In the genomic region with DNA sequence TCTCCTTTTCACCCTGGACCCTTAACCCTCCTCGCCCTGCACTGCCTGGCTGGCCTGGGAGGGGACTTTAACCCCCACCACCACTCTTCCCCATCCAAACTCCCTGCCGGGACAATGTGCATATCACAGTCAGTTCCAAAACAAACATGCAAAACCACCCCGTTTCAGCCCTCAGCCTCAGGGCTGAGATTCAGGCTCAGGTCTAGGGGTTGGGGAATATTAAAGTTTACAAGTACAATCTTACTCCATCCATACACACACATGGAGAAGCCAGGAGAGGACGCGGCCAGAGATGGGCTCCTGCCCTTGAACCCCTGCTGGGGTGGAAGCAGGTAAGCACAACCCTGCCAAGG, we compare ENCODE assay signal across 10 cellular contexts. TPM values are rescaled to one million over a fixed set of nuclear protein-coding genes. Genes with fewer than 3 reads are reported as not detected.
DNase-seq lines count a peak whose midpoint lies in the region; TF ChIP-seq lines count a peak whose summit lies in the region.
"Had no signal": no experiment of that assay in that cellular context is flagged by ENCODE, and none has a peak within 500 bp of the region (broad histone marks: within the 10 kb centered on the region; RNA-seq: fewer than 3 reads in every experiment).

No MANE protein-coding gene starts in this region.

- DNase-seq in M059J (ENCODE audit: low read depth): peak; percentile 55
- no peak for DNase-seq in esophagus muscularis mucosa (ENCODE audit: extremely low spot score)
- peak; percentile 50 for DNase-seq in medulla oblongata (ENCODE audit: extremely low spot score)
- DNase-seq in testis: no peak
- DNase-seq in activated T-helper 2 cell treated with anti-CD3 and anti-CD28 coated beads, Interferon-gamma antibody, Interleukin-2, Interleukin-4, amounts not matched to agents 10 μg/mL and 5 μg/mL and 100 μg/mL, durations not matched to agents 14 hours and 24 hours and 36 hours (ENCODE audit: low spot score): no peak
- DNase-seq in Karpas-422: no peak
- no peak for DNase-seq in activated T-cell treated with anti-CD3 and anti-CD28 coated beads, Interleukin-2, amount 50 U/mL, for 48 hours
- no peak for DNase-seq in NCI-H2171 treated with DMSO at 0.1 percent for 48 hours (lab: John Stamatoyannopoulos, UW)
- DNase-seq: effector memory CD8-positive, alpha-beta T cell; NCI-H2081 treated with DMSO at 0.1 percent for 48 hours had no signal

- intact Hi-C loops in esophagus muscularis mucosa (cut with DNase I) (no loop called here), testis (cut with DNase I; ENCODE audit: low total_unique reads) (no loop called here)
- intact Hi-C loops in activated T-helper 2 cell treated with anti-CD3 and anti-CD28 coated beads, Interferon-gamma antibody, Interleukin-2, Interleukin-4, amounts not matched to agents 10 μg/mL and 5 μg/mL and 100 μg/mL, durations not matched to agents 14 hours and 24 hours and 36 hours (cut with micrococcal nuclease): no loop called here

- no peak overlapping the region for H3K4me3 Mint-ChIP-seq in activated T-helper 2 cell treated with anti-CD3 and anti-CD28 coated beads, Interferon-gamma antibody, Interleukin-2, Interleukin-4, amounts not matched to agents 10 μg/mL and 5 μg/mL and 100 μg/mL, durations not matched to agents 14 hours and 24 hours and 36 hours (ENCODE audit: low read depth)
- H3K4me3 Mint-ChIP-seq: effector memory CD8-positive, alpha-beta T cell had no signal

- H3K27ac Mint-ChIP-seq in activated T-helper 2 cell treated with anti-CD3 and anti-CD28 coated beads, Interferon-gamma antibody, Interleukin-2, Interleukin-4, amounts not matched to agents 10 μg/mL and 5 μg/mL and 100 μg/mL, durations not matched to agents 14 hours and 24 hours and 36 hours: no peak overlapping the region
- H3K27ac Mint-ChIP-seq: effector memory CD8-positive, alpha-beta T cell had no signal

- H3K79me2 ChIP-seq in Karpas-422 (ENCODE audit: low read length): no peaks in the 10 kb centered on the region

- H4K20me1 ChIP-seq in Karpas-422 (ENCODE audit: insufficient read depth, low read depth, low read length): no peaks in the 10 kb centered on the region

- H3K27ac ChIP-seq in esophagus muscularis mucosa (replicated peaks in 1 of 4) (peak overlapping the region; percentile 84 to 89 (median 86)), testis (peak overlapping the region; percentile 82 to 89), Karpas-422 (ENCODE audit: low read length) (no peak overlapping the region)

- no peak for TF ChIP-seq EP300 in esophagus muscularis mucosa (IDR thresholded peaks at IDR 0.05)

- H3K4me2 ChIP-seq in Karpas-422 (ENCODE audit: low read depth, low read length, poor library complexity, severe bottlenecking): no peak overlapping the region

- TF ChIP-seq CTCF in esophagus muscularis mucosa (IDR thresholded peaks at IDR 0.05) (no peak), testis (IDR thresholded peaks at IDR 0.05) (no peak)

- no peaks in the 10 kb centered on the region for H3K36me3 Mint-ChIP-seq in activated T-helper 2 cell treated with anti-CD3 and anti-CD28 coated beads, Interferon-gamma antibody, Interleukin-2, Interleukin-4, amounts not matched to agents 10 μg/mL and 5 μg/mL and 100 μg/mL, durations not matched to agents 14 hours and 24 hours and 36 hours (ENCODE audit: low read depth)

- no peaks in the 10 kb centered on the region for H3K9me2 ChIP-seq in Karpas-422 (replicated peaks; ENCODE audit: insufficient read depth, low read length)

- H3K4me1 ChIP-seq in esophagus muscularis mucosa (peaks cover 0 to 43% (median 34%) of the 10 kb centered on the region in 4 donors), testis (peaks cover 9% of the 10 kb centered on the region), Karpas-422 (ENCODE audit: low read length) (no peaks in the 10 kb centered on the region)

- H3K36me3 ChIP-seq in esophagus muscularis mucosa (no peaks in the 10 kb centered on the region), testis (ENCODE audit: low read depth, missing control alignments) (no peaks in the 10 kb centered on the region), Karpas-422 (ENCODE audit: insufficient read depth, low read length) (no peaks in the 10 kb centered on the region)

- TF ChIP-seq POLR2A in esophagus muscularis mucosa (IDR thresholded peaks at IDR 0.05; ENCODE audit: low read depth) (no peak), testis (IDR thresholded peaks at IDR 0.05) (no peak)

- H2AFZ ChIP-seq in Karpas-422 (ENCODE audit: low read length): no peak overlapping the region

- WGBS in esophagus muscularis mucosa: 34% methylated on average over 4 of the region's 5 CpGs
- WGBS in testis, 2 donors: 2 to 8% methylated on average over 5 of the region's 5 CpGs

- no peaks in the 10 kb centered on the region for H3K9me3 Mint-ChIP-seq in activated T-helper 2 cell treated with anti-CD3 and anti-CD28 coated beads, Interferon-gamma antibody, Interleukin-2, Interleukin-4, amounts not matched to agents 10 μg/mL and 5 μg/mL and 100 μg/mL, durations not matched to agents 14 hours and 24 hours and 36 hours
- H3K9me3 Mint-ChIP-seq: effector memory CD8-positive, alpha-beta T cell had no signal

- H3K4me3 ChIP-seq in esophagus muscularis mucosa: peak overlapping the region; percentile 59 to 62 (median 61)
- peak overlapping the region; percentile 54 to 68 for H3K4me3 ChIP-seq in testis
- no peak overlapping the region for H3K4me3 ChIP-seq in Karpas-422 (ENCODE audit: low read length)

- no peaks in the 10 kb centered on the region for H3K4me1 Mint-ChIP-seq in activated T-helper 2 cell treated with anti-CD3 and anti-CD28 coated beads, Interferon-gamma antibody, Interleukin-2, Interleukin-4, amounts not matched to agents 10 μg/mL and 5 μg/mL and 100 μg/mL, durations not matched to agents 14 hours and 24 hours and 36 hours (ENCODE audit: low read depth)

- peaks cover 36% of the 10 kb centered on the region for H3K27me3 Mint-ChIP-seq in activated T-helper 2 cell treated with anti-CD3 and anti-CD28 coated beads, Interferon-gamma antibody, Interleukin-2, Interleukin-4, amounts not matched to agents 10 μg/mL and 5 μg/mL and 100 μg/mL, durations not matched to agents 14 hours and 24 hours and 36 hours (ENCODE audit: low read depth)

- no peak overlapping the region for H3K9ac ChIP-seq in Karpas-422 (ENCODE audit: low read length)

- H3K9me3 ChIP-seq in esophagus muscularis mucosa (no peaks in the 10 kb centered on the region), testis (no peaks in the 10 kb centered on the region), Karpas-422 (ENCODE audit: low read length) (no peaks in the 10 kb centered on the region)

- peaks cover 0 to 30% (median 4%) of the 10 kb centered on the region in 4 donors for H3K27me3 ChIP-seq in esophagus muscularis mucosa
- H3K27me3 ChIP-seq in testis: no peaks in the 10 kb centered on the region
- no peaks in the 10 kb centered on the region for H3K27me3 ChIP-seq in Karpas-422 (ENCODE audit: low read length)

RNA-seq across cellular contexts. Expression of a gene that starts 0.5 kb away (rescaled TPM):
- 1.8 and 3.8 TPM in 2 replicates for total RNA-seq in M059J (2014; rRNA removed; shearing (Covaris generic))
- total RNA-seq in esophagus muscularis mucosa (10 to 100 TPM in 1 of 4 donors, 1 to 10 TPM in 3; 7.3 to 13.3 (median 8.5) TPM), testis (1 to 10 TPM; 7.6 to 9.6 TPM)
- polyA plus RNA-seq in testis (ENCODE audit: insufficient read depth, low read depth, low replicate concordance): 5.2 TPM
- not detected in 2 replicates for total RNA-seq in activated T-helper 2 cell treated with anti-CD3 and anti-CD28 coated beads, Interferon-gamma antibody, Interleukin-2, Interleukin-4, amounts not matched to agents 10 μg/mL and 5 μg/mL and 100 μg/mL, durations not matched to agents 14 hours and 24 hours and 36 hours
- not detected in 2 replicates for total RNA-seq in Karpas-422 (2014; rRNA removed; shearing (Covaris generic); ENCODE audit: low replicate concordance)

RNA-seq across cellular contexts. Expression of a gene that starts 44.0 kb away (rescaled TPM):
- 0.91 and 1.5 TPM in 2 replicates for total RNA-seq in M059J (2014; rRNA removed; shearing (Covaris generic))
- total RNA-seq in esophagus muscularis mucosa (under 1 TPM in 2 of 4 donors, not detected in 2; 0.66 to 0.92 TPM), testis (10 to 100 TPM in 1 of 2 donors, 1 to 10 TPM in 1; 9.3 to 17.5 TPM)
- polyA plus RNA-seq in testis (ENCODE audit: insufficient read depth, low read depth, low replicate concordance): 29.0 TPM
- not detected in 2 replicates for total RNA-seq in activated T-helper 2 cell treated with anti-CD3 and anti-CD28 coated beads, Interferon-gamma antibody, Interleukin-2, Interleukin-4, amounts not matched to agents 10 μg/mL and 5 μg/mL and 100 μg/mL, durations not matched to agents 14 hours and 24 hours and 36 hours
- not detected in 2 replicates for total RNA-seq in Karpas-422 (2014; rRNA removed; shearing (Covaris generic); ENCODE audit: low replicate concordance)

Comparison
In these comparisons a context has a peak if more than half of its experiments do, and no peak if none do; other contexts are left out.
1. DNase-seq: peak in M059J (single experiment) and medulla oblongata (single experiment); none in esophagus muscularis mucosa (single experiment), testis (single experiment), activated T-helper 2 cell treated with anti-CD3 and anti-CD28 coated beads, Interferon-gamma antibody, Interleukin-2, Interleukin-4, amounts not matched to agents 10 μg/mL and 5 μg/mL and 100 μg/mL, durations not matched to agents 14 hours and 24 hours and 36 hours (single experiment), Karpas-422 (single experiment), activated T-cell treated with anti-CD3 and anti-CD28 coated beads, Interleukin-2, amount 50 U/mL, for 48 hours (0 of 2) and NCI-H2171 treated with DMSO at 0.1 percent for 48 hours (single experiment).